Comparison of ENCODE assay signal across 1 cellular context in the genomic region with DNA sequence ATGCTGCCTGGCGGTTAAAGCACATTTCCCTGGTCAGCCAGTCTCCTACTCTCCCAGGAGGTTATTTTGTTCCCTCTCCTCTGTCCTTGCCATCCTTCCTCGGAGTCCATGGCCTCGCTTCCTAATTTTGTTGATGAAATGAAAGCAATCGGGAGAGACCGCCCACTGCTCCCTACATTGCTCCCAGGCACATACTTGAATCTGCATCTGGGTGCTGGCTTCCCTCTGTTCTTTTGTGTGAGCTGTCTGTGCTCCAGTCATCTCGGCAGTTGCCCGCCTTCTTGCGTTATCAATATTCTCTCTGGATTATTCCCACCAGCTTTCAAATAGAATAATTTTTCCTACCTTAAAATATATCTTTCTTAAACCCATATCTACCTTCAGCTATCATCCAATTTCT.
TF ChIP-seq lines count a peak whose summit lies in the region.

No MANE protein-coding gene starts in this region.

TF ChIP-seq in WTC11, 78 proteins besides CTCF, POLR2A, EP300 and RAD21 (continued from another document):
- TF ChIP-seq, protein P1, sequence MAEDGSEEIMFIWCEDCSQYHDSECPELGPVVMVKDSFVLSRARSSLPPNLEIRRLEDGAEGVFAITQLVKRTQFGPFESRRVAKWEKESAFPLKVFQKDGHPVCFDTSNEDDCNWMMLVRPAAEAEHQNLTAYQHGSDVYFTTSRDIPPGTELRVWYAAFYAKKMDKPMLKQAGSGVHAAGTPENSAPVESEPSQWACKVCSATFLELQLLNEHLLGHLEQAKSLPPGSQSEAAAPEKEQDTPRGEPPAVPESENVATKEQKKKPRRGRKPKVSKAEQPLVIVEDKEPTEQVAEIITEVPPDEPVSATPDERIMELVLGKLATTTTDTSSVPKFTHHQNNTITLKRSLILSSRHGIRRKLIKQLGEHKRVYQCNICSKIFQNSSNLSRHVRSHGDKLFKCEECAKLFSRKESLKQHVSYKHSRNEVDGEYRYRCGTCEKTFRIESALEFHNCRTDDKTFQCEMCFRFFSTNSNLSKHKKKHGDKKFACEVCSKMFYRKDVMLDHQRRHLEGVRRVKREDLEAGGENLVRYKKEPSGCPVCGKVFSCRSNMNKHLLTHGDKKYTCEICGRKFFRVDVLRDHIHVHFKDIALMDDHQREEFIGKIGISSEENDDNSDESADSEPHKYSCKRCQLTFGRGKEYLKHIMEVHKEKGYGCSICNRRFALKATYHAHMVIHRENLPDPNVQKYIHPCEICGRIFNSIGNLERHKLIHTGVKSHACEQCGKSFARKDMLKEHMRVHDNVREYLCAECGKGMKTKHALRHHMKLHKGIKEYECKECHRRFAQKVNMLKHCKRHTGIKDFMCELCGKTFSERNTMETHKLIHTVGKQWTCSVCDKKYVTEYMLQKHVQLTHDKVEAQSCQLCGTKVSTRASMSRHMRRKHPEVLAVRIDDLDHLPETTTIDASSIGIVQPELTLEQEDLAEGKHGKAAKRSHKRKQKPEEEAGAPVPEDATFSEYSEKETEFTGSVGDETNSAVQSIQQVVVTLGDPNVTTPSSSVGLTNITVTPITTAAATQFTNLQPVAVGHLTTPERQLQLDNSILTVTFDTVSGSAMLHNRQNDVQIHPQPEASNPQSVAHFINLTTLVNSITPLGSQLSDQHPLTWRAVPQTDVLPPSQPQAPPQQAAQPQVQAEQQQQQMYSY (CRISPR knock-in tag; IDR thresholded peaks at IDR 0.05): no peak
- TF ChIP-seq JAZF1 (CRISPR knock-in tag; IDR thresholded peaks at IDR 0.05): no peak
- TF ChIP-seq NR1H2 (CRISPR knock-in tag; IDR thresholded peaks at IDR 0.05): no peak
- no peak for TF ChIP-seq NFATC4 (CRISPR knock-in tag; IDR thresholded peaks at IDR 0.05)
- TF ChIP-seq ZNF281 (CRISPR knock-in tag; IDR thresholded peaks at IDR 0.05): no peak
